16 cellular contexts compared by ENCODE assay signal in the genomic region with DNA sequence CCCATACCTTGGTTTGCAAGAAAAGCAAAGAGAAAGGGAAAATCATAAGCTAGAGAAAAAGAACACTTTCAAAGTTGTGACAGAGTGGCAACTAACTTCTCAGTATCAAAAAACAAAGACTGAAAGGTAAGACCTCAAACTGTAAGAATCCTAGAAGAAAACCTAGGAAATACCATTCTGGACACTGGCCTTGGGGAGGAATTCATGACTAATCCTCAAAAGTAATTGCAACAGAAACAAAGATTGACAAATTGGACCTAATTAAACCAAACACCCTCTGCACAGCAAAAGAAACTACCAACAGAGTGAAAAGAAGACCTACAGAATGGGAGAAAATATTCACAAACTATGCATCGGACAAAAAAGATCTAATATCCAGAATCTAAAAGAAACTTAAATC.
DNase-seq lines count a peak whose midpoint lies in the region; ATAC-seq, FAIRE-seq and TF ChIP-seq lines count a peak whose summit lies in the region.
"Had no signal": no experiment of that assay in that cellular context is flagged by ENCODE, and none has a peak within 500 bp of the region (broad histone marks: within the 10 kb centered on the region; RNA-seq: fewer than 3 reads in every experiment).

No MANE protein-coding gene starts in this region.

- no peak for FAIRE-seq in GM12892 (lab: Jason Lieb, UNC)

- H3K9me3 ChIP-seq in CD8-positive, alpha-beta T cell (ENCODE audit: low read length), result no peaks in the 10 kb centered on the region

- no peaks in the 10 kb centered on the region for H3K4me1 ChIP-seq in CD8-positive, alpha-beta T cell (ENCODE audit: insufficient read depth, low read length)

- BruUV-seq in Calu3 (replicated peaks; lab: Mats Ljungman, UMichigan), result no TSS peak

- H3K4me1 Mint-ChIP-seq in Calu3 (ENCODE audit: low read depth, unreplicated experiment), result peaks cover 46% of the 10 kb centered on the region
- H3K4me1 Mint-ChIP-seq in CD8-positive, alpha-beta T cell (ENCODE audit: low read depth), result no peaks in the 10 kb centered on the region

- H3K27me3 Mint-ChIP-seq in Calu3 (ENCODE audit: unreplicated experiment), result no peaks in the 10 kb centered on the region
- H3K27me3 Mint-ChIP-seq in CD8-positive, alpha-beta T cell (ENCODE audit: low read depth), result peaks cover 9% of the 10 kb centered on the region

- DNase-seq in Calu3 (no peak), HT1080 (ENCODE audit: low read depth) (peak; percentile 17), astrocyte of the hippocampus (ENCODE audit: low read depth, low spot score) (peak; percentile 28), foreskin fibroblast (peak; percentile 42 to 59), GM12892 (ENCODE audit: insufficient read length) (no peak)
- DNase-seq in CD8-positive, alpha-beta T cell, result no peak
- DNase-seq in stimulated activated CD4-positive, alpha-beta T cell treated with anti-CD3 and anti-CD28 coated beads, Interleukin-4, amount 100 ng/mL, for 4 hours, result no peak
- DNase-seq: AML-193, COR-L47, Karpas-422, NCI-H1105, NCI-H187, NCI-H446, NCI-H69, OCI-M1 had no signal

- H3K27ac ChIP-seq in CD8-positive, alpha-beta T cell (ENCODE audit: low read depth, low read length), result no peak overlapping the region

- no peak for TF ChIP-seq CTCF in Calu3 (IDR thresholded peaks at IDR 0.05; ENCODE audit: unreplicated experiment)
- no peak for TF ChIP-seq CTCF in foreskin fibroblast (IDR thresholded peaks at IDR 0.05; ENCODE audit: low read depth, low read length)
- no peak for TF ChIP-seq CTCF in CD8-positive, alpha-beta T cell (IDR thresholded peaks at IDR 0.05)

- no peak overlapping the region for H3K4me3 ChIP-seq in foreskin fibroblast (ENCODE audit: low read depth in 1 of 2, low read length in 2 of 2)
- H3K4me3 ChIP-seq in CD8-positive, alpha-beta T cell (ENCODE audit: low read depth, low read length), result no peak overlapping the region

- no peak for TF ChIP-seq POLR2A in GM12892 (IDR thresholded peaks at IDR 0.05; ENCODE audit: low read depth, low read length)

- ATAC-seq in CD8-positive, alpha-beta T cell, result no peak

- POLR2A ChIA-PET in CD8-positive, alpha-beta T cell (lab: Charles Lee), result no interaction called here

- intact Hi-C loops in Calu3 (cut with micrococcal nuclease; ENCODE audit: unreplicated experiment), result loop anchor here (5.0 kb wide), 1 partner anchor 158 kb away; no protein-coding TSS in a partner anchor
- intact Hi-C loops in CD8-positive, alpha-beta T cell (cut with DNase I, micrococcal nuclease), result no loop called here

- peak overlapping the region; percentile 4 for H3K4me3 Mint-ChIP-seq in Calu3 (ENCODE audit: low read depth, unreplicated experiment)
- H3K4me3 Mint-ChIP-seq in CD8-positive, alpha-beta T cell, result no peak overlapping the region
- H3K4me3 Mint-ChIP-seq: CD14-positive monocyte had no signal

- peak overlapping the region; percentile 64 for H3K27ac Mint-ChIP-seq in Calu3 (ENCODE audit: unreplicated experiment)
- no peak overlapping the region for H3K27ac Mint-ChIP-seq in CD8-positive, alpha-beta T cell
- H3K27ac Mint-ChIP-seq: CD14-positive monocyte had no signal

- H3K36me3 ChIP-seq in CD8-positive, alpha-beta T cell (ENCODE audit: insufficient read depth, low read length), result no peaks in the 10 kb centered on the region

- H3K36me3 Mint-ChIP-seq in Calu3 (ENCODE audit: insufficient read depth, unreplicated experiment), result peaks cover 9% of the 10 kb centered on the region
- no peaks in the 10 kb centered on the region for H3K36me3 Mint-ChIP-seq in CD8-positive, alpha-beta T cell

- H3K9me3 Mint-ChIP-seq in Calu3 (ENCODE audit: low read depth, unreplicated experiment), result no peaks in the 10 kb centered on the region
- no peaks in the 10 kb centered on the region for H3K9me3 Mint-ChIP-seq in CD8-positive, alpha-beta T cell

- CTCF ChIA-PET in Calu3 (lab: Charles Lee), result no interaction called here
- CTCF ChIA-PET in CD8-positive, alpha-beta T cell (lab: Charles Lee), result no interaction called here

- no peaks in the 10 kb centered on the region for H3K27me3 ChIP-seq in CD8-positive, alpha-beta T cell (ENCODE audit: insufficient read depth, low read length)

Comparison
In these comparisons a context has a peak if more than half of its experiments do, and no peak if none do; other contexts are left out.
1. DNase-seq: peak in HT1080 (single experiment), astrocyte of the hippocampus (single experiment) and foreskin fibroblast (2 of 2); none in Calu3 (single experiment), CD8-positive, alpha-beta T cell (0 of 7), stimulated activated CD4-positive, alpha-beta T cell treated with anti-CD3 and anti-CD28 coated beads, Interleukin-4, amount 100 ng/mL, for 4 hours (0 of 2) and GM12892 (single experiment).